In the genomic region with DNA sequence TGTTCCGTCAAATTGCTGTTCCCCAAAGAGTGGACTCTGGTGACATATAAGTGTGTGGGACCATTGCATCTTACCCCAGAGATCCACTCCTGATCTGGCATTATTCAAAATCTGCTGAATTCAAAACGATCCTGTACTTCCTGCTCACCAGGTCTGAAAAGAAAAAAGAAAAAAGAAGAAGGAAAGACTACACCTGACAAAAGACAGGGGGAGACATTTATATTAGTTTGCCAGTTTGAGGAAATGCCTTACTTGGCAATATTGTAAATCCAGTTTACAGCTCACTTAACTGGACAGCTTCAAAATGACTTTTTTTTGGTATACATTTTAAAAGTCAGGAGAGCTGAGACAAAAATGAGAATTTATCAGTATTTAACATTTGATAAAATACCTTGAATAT, we compare ENCODE assay signal across 12 cellular contexts. TPM values are rescaled to one million over a fixed set of nuclear protein-coding genes. Genes with fewer than 3 reads are reported as not detected.
DNase-seq lines count a peak whose midpoint lies in the region; FAIRE-seq and TF ChIP-seq lines count a peak whose summit lies in the region.
"Had no signal": no experiment of that assay in that cellular context is flagged by ENCODE, and none has a peak within 500 bp of the region (broad histone marks: within the 10 kb centered on the region; RNA-seq: fewer than 3 reads in every experiment).

No MANE protein-coding gene starts in this region.

- no peaks in the 10 kb centered on the region for H3K9me3 ChIP-seq in adipocyte (ENCODE audit: control insufficient read depth, low read length)
- H3K9me3 ChIP-seq: transverse colon had no signal

- no peak overlapping the region for H3K9ac ChIP-seq in KMS-11
- no peak overlapping the region for H3K9ac ChIP-seq in adipocyte (ENCODE audit: low read length)

- H3K4me3 Mint-ChIP-seq in osteocyte (ENCODE audit: unreplicated experiment), result no peak overlapping the region

- no peak overlapping the region for H3K27ac Mint-ChIP-seq in osteocyte (ENCODE audit: unreplicated experiment)

- H3K4me3 ChIP-seq in KMS-11 (IDR thresholded peaks at IDR 0.05; ENCODE audit: insufficient read depth, low read depth, low read length), result no peak overlapping the region
- H3K4me3 ChIP-seq in adipocyte (ENCODE audit: low read length), result no peak overlapping the region
- H3K4me3 ChIP-seq: transverse colon had no signal

- H3K27me3 ChIP-seq in KMS-11 (ENCODE audit: insufficient read depth, low read depth) (peaks cover 33% of the 10 kb centered on the region), adipocyte (replicated peaks; ENCODE audit: control insufficient read depth, insufficient read depth, low read length) (peaks cover 4% of the 10 kb centered on the region)
- H3K27me3 ChIP-seq: transverse colon had no signal

- no peak overlapping the region for H2AFZ ChIP-seq in KMS-11 (ENCODE audit: low read depth)

- H3K4me1 ChIP-seq in KMS-11 (ENCODE audit: low read depth, poor library complexity, severe bottlenecking) (peaks cover 36% of the 10 kb centered on the region), adipocyte (ENCODE audit: control insufficient read depth, insufficient read depth, low read length) (peaks cover 2% of the 10 kb centered on the region)
- H3K4me1 ChIP-seq: transverse colon had no signal

- no peaks in the 10 kb centered on the region for H3K9me3 Mint-ChIP-seq in osteocyte (ENCODE audit: unreplicated experiment)

- H3K36me3 Mint-ChIP-seq in osteocyte (ENCODE audit: unreplicated experiment), result no peaks in the 10 kb centered on the region

- no peak overlapping the region for H3K4me2 ChIP-seq in KMS-11

- H3K4me1 Mint-ChIP-seq in osteocyte (ENCODE audit: unreplicated experiment), result peaks cover 8% of the 10 kb centered on the region

- H3K36me3 ChIP-seq in KMS-11 (ENCODE audit: insufficient read depth), result no peaks in the 10 kb centered on the region
- H3K36me3 ChIP-seq in adipocyte (ENCODE audit: control insufficient read depth, insufficient read depth, low read length, severe bottlenecking), result no peaks in the 10 kb centered on the region
- H3K36me3 ChIP-seq: transverse colon had no signal

- FAIRE-seq in RCC 7860 (lab: Jason Lieb, UNC), result no peak

- DNase-seq in DMS 273 (lab: John Stamatoyannopoulos, UW; ENCODE audit: unreplicated experiment) (peak; percentile 14), DMS 273 treated with DMSO at 0.1 percent for 48 hours (lab: John Stamatoyannopoulos, UW) (no peak), adipocyte (ENCODE audit: low read depth) (peak; percentile 11), osteocyte (ENCODE audit: extremely low spot score, unreplicated experiment) (no peak), RCC 7860 (ENCODE audit: low spot score) (no peak), DMS79 treated with DMSO at 0.1 percent for 48 hours (lab: John Stamatoyannopoulos, UW) (no peak), ecto neural progenitor cell (ENCODE audit: low spot score) (no peak)
- DNase-seq: 8988T; stimulated activated CD4-positive, alpha-beta T cell treated with anti-CD3 and anti-CD28 coated beads, Interleukin-4, amount 100 ng/mL, for 24 hours; T-helper 2 cell; transverse colon had no signal

- peaks cover 23% of the 10 kb centered on the region for H3K27me3 Mint-ChIP-seq in osteocyte (ENCODE audit: unreplicated experiment)

- H3K79me2 ChIP-seq in KMS-11 (ENCODE audit: insufficient read depth, low read depth), result no peaks in the 10 kb centered on the region

- no peak overlapping the region for H3K27ac ChIP-seq in KMS-11
- H3K27ac ChIP-seq: transverse colon had no signal

- H4K20me1 ChIP-seq in KMS-11 (ENCODE audit: insufficient read depth), result no peaks in the 10 kb centered on the region

- TF ChIP-seq CTCF in KMS-11 (conservative IDR thresholded peaks at IDR 0.05; ENCODE audit: low read depth, low read length), result 0 out of 2 replicates have a peak, but pooled peaks have one; percentile 32
- TF ChIP-seq CTCF in osteocyte (IDR thresholded peaks at IDR 0.05), result peak; percentile 42

RNA-seq across cellular contexts. Expression of gene GRHPR, which starts 15.0 kb away (rescaled TPM):
- total RNA-seq in osteocyte, result 111 TPM in 2 replicates

RNA-seq across cellular contexts. Expression of gene ZBTB5, which starts 57.8 kb away (rescaled TPM):
- 16.3 and 17.6 TPM in 2 replicates for total RNA-seq in osteocyte

Comparison
In these comparisons a context has a peak if more than half of its experiments do, and no peak if none do; other contexts are left out.
1. DNase-seq: peak in DMS 273 (single experiment) and adipocyte (single experiment); none in DMS 273 treated with DMSO at 0.1 percent for 48 hours (single experiment), osteocyte (single experiment), RCC 7860 (single experiment), DMS79 treated with DMSO at 0.1 percent for 48 hours (single experiment) and ecto neural progenitor cell (single experiment).